In genomic region chr13:45219123-45219891, GRCh38 we compare ENCODE assay signal across 13 cellular contexts. TPM values are rescaled to one million over a fixed set of nuclear protein-coding genes. Genes with fewer than 3 reads are reported as not detected.
DNase-seq lines count a peak whose midpoint lies in the region; ATAC-seq and FAIRE-seq lines count a peak whose summit lies in the region.
"Had no signal": no experiment of that assay in that cellular context is flagged by ENCODE, and none has a peak within 500 bp of the region (broad histone marks: within the 10 kb centered on the region; RNA-seq: fewer than 3 reads in every experiment).

No MANE protein-coding gene starts in this region.

- peak; percentile 79 for FAIRE-seq in islet of Langerhans (lab: Jason Lieb, UNC)
- FAIRE-seq: A204.1, frontal cortex had no signal

- ATAC-seq in GM19452 (IDR thresholded peaks at IDR 0.05; ENCODE audit: unreplicated experiment) (no peak), GM21529 (IDR thresholded peaks at IDR 0.05; ENCODE audit: unreplicated experiment) (no peak)

- H3K9ac ChIP-seq in skeletal muscle tissue (ENCODE audit: low read depth in 1 of 3, low read length in 3 of 3) = peak overlapping the region; percentile 35 to 54 (median 44)

- peak; percentile 7 for DNase-seq in NCI-H748 (lab: John Stamatoyannopoulos, UW; ENCODE audit: unreplicated experiment)
- no peak for DNase-seq in NCI-H748 treated with DMSO at 0.1 percent for 48 hours (lab: John Stamatoyannopoulos, UW)
- peak; percentile 29 to 66 for DNase-seq in SW 1271 (lab: John Stamatoyannopoulos, UW)
- no peak for DNase-seq in NCI-H82 treated with DMSO at 0.1 percent for 48 hours (lab: John Stamatoyannopoulos, UW; ENCODE audit: unreplicated experiment)
- DNase-seq: activated naive CD4-positive, alpha-beta T cell treated with anti-CD3 and anti-CD28 coated beads, Interleukin-2, amount 50 U/mL, for 16 hours had no signal

- no peaks in the 10 kb centered on the region for H3K9me3 ChIP-seq in skeletal muscle tissue (ENCODE audit: control insufficient read depth in 3 of 3, low read length in 3 of 3)

- H3K36me3 ChIP-seq in skeletal muscle tissue (ENCODE audit: control insufficient read depth in 3 of 3, insufficient read depth in 3 of 3, low read length in 3 of 3) = no peaks in the 10 kb centered on the region

- H3K27ac ChIP-seq in skeletal muscle tissue (ENCODE audit: low read depth, low read length) = peak overlapping the region; percentile 71
- H3K27ac ChIP-seq: coronary artery had no signal

- H3K27me3 ChIP-seq in skeletal muscle tissue (ENCODE audit: control insufficient read depth in 3 of 3, insufficient read depth in 3 of 3, low read length in 3 of 3) = no peaks in the 10 kb centered on the region

- H3K4me1 ChIP-seq in skeletal muscle tissue (ENCODE audit: control insufficient read depth in 3 of 3, insufficient read depth in 3 of 3, low read length in 3 of 3) = peaks cover 0 to 13% (median 9%) of the 10 kb centered on the region in 3 donors

- peak overlapping the region; percentile 34 to 48 (median 46) for H3K4me3 ChIP-seq in skeletal muscle tissue (ENCODE audit: low read length in 3 of 3)
- H3K4me3 ChIP-seq: coronary artery had no signal

RNA-seq across cellular contexts. Expression of gene KCTD4, which starts 18.5 kb away (rescaled TPM):
- not detected for total RNA-seq in skeletal muscle tissue
- total RNA-seq: NCI-H460 had no signal

Comparison
In these comparisons a context has a peak if more than half of its experiments do, and no peak if none do; other contexts are left out.
1. DNase-seq: peak in NCI-H748 (single experiment) and SW 1271 (2 of 2); none in NCI-H748 treated with DMSO at 0.1 percent for 48 hours (single experiment) and NCI-H82 treated with DMSO at 0.1 percent for 48 hours (single experiment).